8 cellular contexts compared by ENCODE assay signal in the genomic region with DNA sequence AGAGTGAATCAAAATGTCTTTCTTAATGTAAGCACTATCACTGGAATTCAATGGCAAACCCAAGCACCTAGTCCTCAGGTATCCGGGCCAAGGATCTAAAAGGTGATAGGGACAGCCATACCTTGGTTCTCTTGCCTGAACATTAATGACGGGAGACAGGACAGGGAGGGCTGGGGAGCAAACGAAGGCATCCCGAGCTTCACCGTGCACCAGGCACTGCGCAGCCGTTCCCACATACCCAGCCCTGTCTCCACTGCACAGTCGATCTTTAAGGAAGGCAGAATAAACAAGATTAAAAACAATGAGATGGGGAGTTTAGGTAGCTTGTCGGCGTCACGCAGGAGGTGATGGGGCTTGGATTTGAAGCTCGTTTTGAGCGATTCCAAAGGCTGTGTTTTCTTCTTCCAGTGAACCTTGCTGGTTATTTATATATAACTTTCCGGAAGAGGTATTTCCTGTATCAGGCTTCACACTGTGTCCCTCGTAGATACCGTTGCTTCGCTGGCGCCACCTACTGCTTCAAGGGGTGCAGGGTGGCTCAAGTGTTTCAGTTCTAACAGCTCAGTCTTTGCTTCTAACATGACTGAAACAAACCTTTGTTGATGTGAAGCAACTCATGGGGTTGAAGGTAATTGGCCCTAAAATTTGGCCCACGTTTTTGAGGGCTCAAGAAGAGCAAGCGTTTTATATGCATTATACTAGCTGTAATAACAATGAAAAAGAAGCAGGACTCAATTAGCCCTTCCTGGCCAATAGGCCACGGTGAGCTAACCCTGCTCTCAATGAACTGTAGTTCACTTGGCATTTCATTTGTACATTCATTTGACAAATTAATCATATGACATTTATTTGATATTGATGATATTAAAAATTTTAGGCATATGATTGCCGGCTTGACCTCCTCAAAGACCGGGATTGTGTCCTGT.
A peak's percentile ranks its signal among the peaks of the same experiment; 100 is the strongest.
DNase-seq lines count a peak whose midpoint lies in the region; ATAC-seq and TF ChIP-seq lines count a peak whose summit lies in the region.

No MANE protein-coding gene starts in this region.

- in situ Hi-C loops in brain microvascular endothelial cell (cut with HindIII; ENCODE audit: low pct_ligation_motif_present, low sequenced_read_pairs) = no loop called here

- peaks cover 7% of the 10 kb centered on the region for H3K27me3 Mint-ChIP-seq in T-helper 1 cell treated with Interleukin-12 subunit alpha and Interleukin-12 subunit beta and Interleukin-4 antibody, amounts not matched to agents 30 μg/mL and 1 μg/mL, for 36 hours (ENCODE audit: low read depth)

- peak; percentile 83 for DNase-seq in A172 (ENCODE audit: low spot score)
- peak; percentile 50 for DNase-seq in NCI-H1105 treated with DMSO at 0.1 percent for 48 hours (lab: John Stamatoyannopoulos, UW)
- peak; percentile 75 for DNase-seq in brain microvascular endothelial cell
- DNase-seq in left kidney (ENCODE audit: low read depth, low spot score) = peak; percentile 93
- DNase-seq in stimulated activated CD8-positive, alpha-beta memory T cell treated with anti-CD3 and anti-CD28 coated beads, Interleukin-2, amount 100 ng/mL, for 48 hours (ENCODE audit: low read depth in 2 of 2) = peak; percentile 29 to 43

- H3K27ac ChIP-seq in brain microvascular endothelial cell = no peak overlapping the region

- no peaks in the 10 kb centered on the region for H3K36me3 ChIP-seq in brain microvascular endothelial cell (replicated peaks)

- peaks cover 5% of the 10 kb centered on the region for H3K9me3 Mint-ChIP-seq in T-helper 1 cell treated with Interleukin-12 subunit alpha and Interleukin-12 subunit beta and Interleukin-4 antibody, amounts not matched to agents 30 μg/mL and 1 μg/mL, for 36 hours

- peak; percentile 90 for TF ChIP-seq CTCF in brain microvascular endothelial cell (IDR thresholded peaks at IDR 0.05; ENCODE audit: low read depth, low read length, missing control alignments)

- H3K4me3 ChIP-seq in brain microvascular endothelial cell (ENCODE audit: low read depth, low read length) = no peak overlapping the region

- no peaks in the 10 kb centered on the region for H3K27me3 ChIP-seq in brain microvascular endothelial cell (replicated peaks)

- peaks cover 6% of the 10 kb centered on the region for H3K4me1 Mint-ChIP-seq in T-helper 1 cell treated with Interleukin-12 subunit alpha and Interleukin-12 subunit beta and Interleukin-4 antibody, amounts not matched to agents 30 μg/mL and 1 μg/mL, for 36 hours (ENCODE audit: low read depth)

- H3K36me3 Mint-ChIP-seq in T-helper 1 cell treated with Interleukin-12 subunit alpha and Interleukin-12 subunit beta and Interleukin-4 antibody, amounts not matched to agents 30 μg/mL and 1 μg/mL, for 36 hours (ENCODE audit: low read depth) = no peaks in the 10 kb centered on the region

- ATAC-seq in GM18498 (IDR thresholded peaks at IDR 0.05; ENCODE audit: unreplicated experiment) (peak; percentile 95), HG02763 (IDR thresholded peaks at IDR 0.05; ENCODE audit: unreplicated experiment) (peak; percentile 94)

- peak overlapping the region; percentile 36 for H3K27ac Mint-ChIP-seq in T-helper 1 cell treated with Interleukin-12 subunit alpha and Interleukin-12 subunit beta and Interleukin-4 antibody, amounts not matched to agents 30 μg/mL and 1 μg/mL, for 36 hours

- peak overlapping the region; percentile 71 for H3K4me3 Mint-ChIP-seq in T-helper 1 cell treated with Interleukin-12 subunit alpha and Interleukin-12 subunit beta and Interleukin-4 antibody, amounts not matched to agents 30 μg/mL and 1 μg/mL, for 36 hours

Comparison
In these comparisons a context has a peak if more than half of its experiments do, and no peak if none do; other contexts are left out.
1. DNase-seq: peak in every context shown above with its lines; median percentile 93 in left kidney; 83 in A172; 75 in brain microvascular endothelial cell; 50 in NCI-H1105 treated with DMSO at 0.1 percent for 48 hours; 36 in stimulated activated CD8-positive, alpha-beta memory T cell treated with anti-CD3 and anti-CD28 coated beads, Interleukin-2, amount 100 ng/mL, for 48 hours.